ENCODE assay signal across 16 cellular contexts in genomic region chr6:169099411-169100202, GRCh38.
A peak's percentile ranks its signal among the peaks of the same experiment; 100 is the strongest.
DNase-seq lines count a peak whose midpoint lies in the region; ATAC-seq and TF ChIP-seq lines count a peak whose summit lies in the region.
"Had no signal": no experiment of that assay in that cellular context is flagged by ENCODE, and none has a peak within 500 bp of the region (broad histone marks: within the 10 kb centered on the region; RNA-seq: fewer than 3 reads in every experiment).

No MANE protein-coding gene starts in this region.

- no peak overlapping the region for H2BK120ac ChIP-seq in mesenchymal stem cell (ENCODE audit: low read depth, low read length)

- no peaks in the 10 kb centered on the region for H3K27me3 ChIP-seq in mesenchymal stem cell (ENCODE audit: control insufficient read depth in 1 of 2, insufficient read depth in 1 of 2, low read length in 2 of 2)
- H3K27me3 ChIP-seq: gastroesophageal sphincter had no signal

- no peak for ATAC-seq in HG03135 (IDR thresholded peaks at IDR 0.05; ENCODE audit: unreplicated experiment)
- ATAC-seq: gastroesophageal sphincter, left colon had no signal

- no peak overlapping the region for H4K8ac ChIP-seq in mesenchymal stem cell (ENCODE audit: low read length)

- H3K14ac ChIP-seq in mesenchymal stem cell (ENCODE audit: low read length in 2 of 2): no peak overlapping the region

- no peak overlapping the region for H2BK15ac ChIP-seq in mesenchymal stem cell (ENCODE audit: low read depth, poor library complexity, severe bottlenecking)

- H2BK12ac ChIP-seq in mesenchymal stem cell (ENCODE audit: low read length in 2 of 2): no peak overlapping the region

- H3K4me3 ChIP-seq in choroid plexus epithelial cell (ENCODE audit: low read depth, low read length): no peak overlapping the region
- H3K4me3 ChIP-seq in mesenchymal stem cell (ENCODE audit: insufficient read depth in 1 of 2, low read depth in 1 of 2, low read length in 2 of 2): no peak overlapping the region
- H3K4me3 ChIP-seq: gastroesophageal sphincter, smooth muscle cell, thoracic aorta had no signal

- peak; percentile 51 for TF ChIP-seq CTCF in choroid plexus epithelial cell (conservative IDR thresholded peaks at IDR 0.05; ENCODE audit: low read depth, low read length)

- H2AK5ac ChIP-seq in mesenchymal stem cell (ENCODE audit: low read length, severe bottlenecking): peak overlapping the region; percentile 49

- no peak overlapping the region for H3K4ac ChIP-seq in mesenchymal stem cell (ENCODE audit: low read depth in 1 of 2, low read length in 2 of 2)

- no peaks in the 10 kb centered on the region for H3K9me3 ChIP-seq in mesenchymal stem cell (ENCODE audit: control insufficient read depth, low read length)
- H3K9me3 ChIP-seq: gastroesophageal sphincter, thoracic aorta had no signal

- H3K23ac ChIP-seq in mesenchymal stem cell (ENCODE audit: low read length in 2 of 2): no peak overlapping the region

- WGBS in mesenchymal stem cell: 56% methylated on average over 4 of the region's 5 CpGs

- no peak overlapping the region for H3K18ac ChIP-seq in mesenchymal stem cell (ENCODE audit: low read depth in 1 of 2, low read length in 2 of 2)

- no peaks in the 10 kb centered on the region for H3K36me3 ChIP-seq in mesenchymal stem cell (ENCODE audit: control insufficient read depth in 1 of 2, insufficient read depth in 2 of 2, low read depth in 1 of 2, low read length in 2 of 2)
- H3K36me3 ChIP-seq: gastroesophageal sphincter, thoracic aorta had no signal

- no peak overlapping the region for H3K4me2 ChIP-seq in mesenchymal stem cell (ENCODE audit: low read length, poor library complexity, severe bottlenecking)
- H3K4me2 ChIP-seq: smooth muscle cell had no signal

- no peak overlapping the region for H3K9ac ChIP-seq in mesenchymal stem cell (ENCODE audit: low read length)

- DNase-seq in EL (peak; percentile 44), M059J (ENCODE audit: low read depth) (peak; percentile 88), choroid plexus epithelial cell (ENCODE audit: low read depth) (peak; percentile 82), mesenchymal stem cell (no peak), amniotic stem cell (lab: John Stamatoyannopoulos, UW) (no peak), cerebellar nuclear complex (lab: John Stamatoyannopoulos, UW) (no peak)
- no peak for DNase-seq in stimulated activated CD4-positive, alpha-beta T cell treated with anti-CD3 and anti-CD28 coated beads, Interleukin-4, amount 100 ng/mL, for 24 hours
- DNase-seq: activated naive CD4-positive, alpha-beta T cell treated with anti-CD3 and anti-CD28 coated beads, Interleukin-2, amount 50 U/mL, for 16 hours; CD4-positive, alpha-beta T cell; left colon; NCI-H526 treated with DMSO at 0.1 percent for 48 hours had no signal

- H2BK5ac ChIP-seq in mesenchymal stem cell (ENCODE audit: low read depth, low read length, poor library complexity, severe bottlenecking): no peak overlapping the region

- H3K4me1 ChIP-seq in mesenchymal stem cell (ENCODE audit: control insufficient read depth, insufficient read depth, low read depth, low read length): peaks cover 13% of the 10 kb centered on the region
- H3K4me1 ChIP-seq: gastroesophageal sphincter had no signal

- H4K91ac ChIP-seq in mesenchymal stem cell (ENCODE audit: low read length): no peak overlapping the region

- H2AFZ ChIP-seq in mesenchymal stem cell (ENCODE audit: low read depth, low read length): no peak overlapping the region

- no peaks in the 10 kb centered on the region for H3K79me1 ChIP-seq in mesenchymal stem cell (replicated peaks; ENCODE audit: low read length, poor library complexity, severe bottlenecking)

- H3K27ac ChIP-seq in mesenchymal stem cell (ENCODE audit: low read length, poor library complexity, severe bottlenecking): no peak overlapping the region
- H3K27ac ChIP-seq: gastroesophageal sphincter, HL-60, thoracic aorta had no signal

Comparison
In these comparisons a context has a peak if more than half of its experiments do, and no peak if none do; other contexts are left out.
1. DNase-seq: peak in EL (single experiment), M059J (single experiment) and choroid plexus epithelial cell (single experiment); none in mesenchymal stem cell (single experiment), stimulated activated CD4-positive, alpha-beta T cell treated with anti-CD3 and anti-CD28 coated beads, Interleukin-4, amount 100 ng/mL, for 24 hours (single experiment), amniotic stem cell (single experiment) and cerebellar nuclear complex (0 of 2).